Comparison of ENCODE assay signal across 24 cellular contexts in the genomic region with DNA sequence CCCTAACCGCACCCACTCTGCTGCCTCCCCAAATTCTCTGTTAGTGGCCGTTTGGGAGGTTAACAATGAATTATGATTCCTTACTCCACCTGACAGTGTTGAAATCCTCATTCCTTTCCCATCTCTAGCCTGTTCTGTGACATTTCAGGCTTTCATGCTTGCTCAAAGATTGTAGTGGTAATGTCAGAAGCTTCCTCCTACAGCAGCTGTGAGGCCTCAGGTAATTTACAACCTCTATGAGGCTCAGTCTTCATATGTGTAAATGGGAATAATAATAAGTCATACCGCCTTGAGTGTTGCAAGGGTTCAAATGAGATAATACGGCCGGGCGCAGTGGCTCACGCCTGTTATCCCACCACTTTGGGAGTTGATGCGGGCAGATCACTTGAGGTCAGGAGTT. TPM values are rescaled to one million over a fixed set of nuclear protein-coding genes. Genes with fewer than 3 reads are reported as not detected.
DNase-seq lines count a peak whose midpoint lies in the region; ATAC-seq, FAIRE-seq and TF ChIP-seq lines count a peak whose summit lies in the region.
"Had no signal": no experiment of that assay in that cellular context is flagged by ENCODE, and none has a peak within 500 bp of the region (broad histone marks: within the 10 kb centered on the region; RNA-seq: fewer than 3 reads in every experiment).

No MANE protein-coding gene starts in this region.

- no peak for TF ChIP-seq CTCF in natural killer cell (IDR thresholded peaks at IDR 0.05)

- intact Hi-C loops in natural killer cell (cut with micrococcal nuclease), result no loop called here
- intact Hi-C loops in aorta (cut with DNase I), result no loop called here

- peaks cover 22% of the 10 kb centered on the region for H3K36me3 Mint-ChIP-seq in activated naive CD8-positive, alpha-beta T cell treated with anti-CD3 and anti-CD28 coated beads, Interleukin-2, amount 10 ng/mL, durations not matched to agents 7 days and 5 days
- H3K36me3 Mint-ChIP-seq in natural killer cell, result no peaks in the 10 kb centered on the region

- H3K27me3 ChIP-seq in BLaER1 (no peaks in the 10 kb centered on the region), H7 (ENCODE audit: control insufficient read depth, insufficient read depth, low read length) (peaks cover 3% of the 10 kb centered on the region; the same call in 1 of the 2 replicates), aorta (ENCODE audit: control insufficient read depth in 1 of 2, insufficient read depth in 2 of 2, low read length in 1 of 2) (no peaks in the 10 kb centered on the region)
- H3K27me3 ChIP-seq: foreskin keratinocyte, tibial nerve had no signal

- H3K27ac ChIP-seq in BLaER1 (peak overlapping the region; percentile 56; the same call in 1 of the 2 replicates), aorta (ENCODE audit: low read depth in 1 of 2, low read length in 2 of 2) (no peak overlapping the region)
- H3K27ac ChIP-seq: foreskin keratinocyte, left ventricle myocardium inferior had no signal

- H3K4me3 Mint-ChIP-seq in activated naive CD8-positive, alpha-beta T cell treated with anti-CD3 and anti-CD28 coated beads, Interleukin-2, amount 10 ng/mL, durations not matched to agents 7 days and 5 days, result no peak overlapping the region
- peak overlapping the region; percentile 47 for H3K4me3 Mint-ChIP-seq in natural killer cell

- H3K9me3 ChIP-seq in BLaER1 (no peaks in the 10 kb centered on the region), aorta (ENCODE audit: control insufficient read depth, low read length) (no peaks in the 10 kb centered on the region)
- H3K9me3 ChIP-seq: left ventricle myocardium inferior, tibial nerve had no signal

- ATAC-seq in activated naive CD8-positive, alpha-beta T cell treated with anti-CD3 and anti-CD28 coated beads, Interleukin-2, amount 10 ng/mL, durations not matched to agents 7 days and 5 days (ENCODE audit: low read depth), result no peak
- ATAC-seq in natural killer cell (no peak), aorta (ENCODE audit: low FRiP score) (no peak), GM19467 (IDR thresholded peaks at IDR 0.05; ENCODE audit: unreplicated experiment) (no peak)

- peak overlapping the region; percentile 92 for H3K27ac Mint-ChIP-seq in activated naive CD8-positive, alpha-beta T cell treated with anti-CD3 and anti-CD28 coated beads, Interleukin-2, amount 10 ng/mL, durations not matched to agents 7 days and 5 days
- peak overlapping the region; percentile 10 to 77 for H3K27ac Mint-ChIP-seq in natural killer cell
- H3K27ac Mint-ChIP-seq: activated naive CD4-positive, alpha-beta T cell treated with anti-CD3 and anti-CD28 coated beads, Interleukin-2, amount 50 U/mL, for 24 hours had no signal

- DNase-seq in H7 (peak; percentile 33), natural killer cell (no peak), HTR-8/SVneo (ENCODE audit: insufficient read length, low spot score) (no peak), aorta (no peak), kidney glomerular epithelial cell (lab: John Stamatoyannopoulos, UW) (no peak)
- no peak for DNase-seq in activated naive CD8-positive, alpha-beta T cell treated with anti-CD3 and anti-CD28 coated beads, Interleukin-2, amount 10 ng/mL, durations not matched to agents 7 days and 5 days
- DNase-seq: activated CD4-positive, CD25-positive, alpha-beta regulatory T cell treated with anti-CD3 and anti-CD28 coated beads, Interleukin-2, amount 50 U/mL, for 72 hours; activated T-cell treated with anti-CD3 and anti-CD28 coated beads, Interleukin-2, amount 50 U/mL, for 48 hours; erythroblast; foreskin keratinocyte; GDM1; KBM-7; left ventricle myocardium inferior; MV-4-11; NCI-H1694 treated with DMSO at 0.1 percent for 48 hours; NCI-H774; Right ventricle myocardium superior; stimulated activated CD4-positive, alpha-beta T cell treated with anti-CD3 and anti-CD28 coated beads, Interleukin-4, amount 100 ng/mL, for 1 hour had no signal

- peak overlapping the region; percentile 53; the same call in 1 of the 2 replicates for H3K9ac ChIP-seq in BLaER1

- H3K4me1 ChIP-seq in BLaER1 (peaks cover 68% of the 10 kb centered on the region), aorta (ENCODE audit: control insufficient read depth in 1 of 2, insufficient read depth in 2 of 2, low read length in 2 of 2) (no peaks in the 10 kb centered on the region)

- H3K4me1 Mint-ChIP-seq in activated naive CD8-positive, alpha-beta T cell treated with anti-CD3 and anti-CD28 coated beads, Interleukin-2, amount 10 ng/mL, durations not matched to agents 7 days and 5 days, result peaks cover 47% of the 10 kb centered on the region
- H3K4me1 Mint-ChIP-seq in natural killer cell, result peaks cover 43 to 59% of the 10 kb centered on the region in 2 donors

- POLR2A ChIA-PET in activated naive CD8-positive, alpha-beta T cell treated with anti-CD3 and anti-CD28 coated beads, Interleukin-2, amount 10 ng/mL, durations not matched to agents 7 days and 5 days (lab: Charles Lee), result interaction anchor here (0.8 to 6.2 kb wide), 14 partner anchors 9 to 324 kb away, joined by 3 to 160 read pairs (median 6); a partner anchor contains a TSS

- peaks cover 39% of the 10 kb centered on the region for H4K20me1 ChIP-seq in BLaER1

- peak overlapping the region; percentile 73 for H3K4me2 ChIP-seq in BLaER1

- 90 to 92% methylated on average over 8 of the region's 8 CpGs for WGBS in aorta, 2 donors

- no peak overlapping the region for H3K4me3 ChIP-seq in BLaER1
- no peak overlapping the region for H3K4me3 ChIP-seq in H7 (ENCODE audit: insufficient read depth, low read depth, low read length)
- H3K4me3 ChIP-seq in aorta (ENCODE audit: low read length in 2 of 2), result no peak overlapping the region
- H3K4me3 ChIP-seq: smooth muscle cell had no signal

- H3K36me3 ChIP-seq in BLaER1 (peaks cover 19% of the 10 kb centered on the region), H7 (replicated peaks; ENCODE audit: control insufficient read depth, insufficient read depth, low read length) (peaks cover 10% of the 10 kb centered on the region), aorta (ENCODE audit: control insufficient read depth in 1 of 2, insufficient read depth in 2 of 2, low read length in 1 of 2) (no peaks in the 10 kb centered on the region)
- H3K36me3 ChIP-seq: left ventricle myocardium inferior, tibial nerve had no signal

- H3K9me3 Mint-ChIP-seq in activated naive CD8-positive, alpha-beta T cell treated with anti-CD3 and anti-CD28 coated beads, Interleukin-2, amount 10 ng/mL, durations not matched to agents 7 days and 5 days, result no peaks in the 10 kb centered on the region
- no peaks in the 10 kb centered on the region for H3K9me3 Mint-ChIP-seq in natural killer cell
- H3K9me3 Mint-ChIP-seq: activated naive CD4-positive, alpha-beta T cell treated with anti-CD3 and anti-CD28 coated beads, Interleukin-2, amount 50 U/mL, for 24 hours; stimulated activated naive CD8-positive, alpha-beta T cell treated with anti-CD3 and anti-CD28 coated beads, Interleukin-15, Interleukin-2, amounts not matched to agents 100 ng/mL and 50 ng/mL, for 24 hours had no signal

- no peak for FAIRE-seq in HTR-8/SVneo (lab: Jason Lieb, UNC)

- peaks cover 2% of the 10 kb centered on the region for H3K27me3 Mint-ChIP-seq in activated naive CD8-positive, alpha-beta T cell treated with anti-CD3 and anti-CD28 coated beads, Interleukin-2, amount 10 ng/mL, durations not matched to agents 7 days and 5 days
- H3K27me3 Mint-ChIP-seq in natural killer cell (ENCODE audit: low read depth in 2 of 2), result no peaks in the 10 kb centered on the region
- H3K27me3 Mint-ChIP-seq: activated naive CD4-positive, alpha-beta T cell treated with anti-CD3 and anti-CD28 coated beads, Interleukin-2, amount 50 U/mL, for 24 hours; stimulated activated naive CD8-positive, alpha-beta T cell treated with anti-CD3 and anti-CD28 coated beads, Interleukin-15, Interleukin-2, amounts not matched to agents 100 ng/mL and 50 ng/mL, for 24 hours had no signal

RNA-seq across cellular contexts. Expression of a gene that starts 1.0 kb away (rescaled TPM):
- total RNA-seq in H7 (2014; rRNA removed; shearing (Covaris generic)), result 156 and 203 TPM in 2 replicates
- total RNA-seq in activated naive CD8-positive, alpha-beta T cell treated with anti-CD3 and anti-CD28 coated beads, Interleukin-2, amount 10 ng/mL, durations not matched to agents 7 days and 5 days, result 100 to 1,000 TPM; 121 to 127 TPM
- 10 to 100 TPM; 11.2 to 23.1 (median 18.9) TPM for total RNA-seq in natural killer cell
- total RNA-seq in aorta, result 10 to 100 TPM; 42.8 to 56.3 TPM
- 10 to 100 TPM; 15.4 to 44.4 TPM for polyA plus RNA-seq in aorta

RNA-seq across cellular contexts. Expression of a gene that starts 43.1 kb away (rescaled TPM):
- total RNA-seq in H7 (2014; rRNA removed; shearing (Covaris generic)), result 169 and 188 TPM in 2 replicates
- 10 to 100 TPM; 79.2 to 87.5 TPM for total RNA-seq in activated naive CD8-positive, alpha-beta T cell treated with anti-CD3 and anti-CD28 coated beads, Interleukin-2, amount 10 ng/mL, durations not matched to agents 7 days and 5 days
- 100 to 1,000 TPM; 125 to 152 (median 125) TPM for total RNA-seq in natural killer cell
- total RNA-seq in aorta, result 10 to 100 TPM; 63.4 to 69.8 TPM
- polyA plus RNA-seq in aorta, result 10 to 100 TPM; 26.8 to 45.6 TPM

RNA-seq across cellular contexts. Expression of a gene that starts 43.5 kb away (rescaled TPM):
- total RNA-seq in H7 (2014; rRNA removed; shearing (Covaris generic)), result 15.8 and 22.4 TPM in 2 replicates
- 10 to 100 TPM; 17.8 to 18.1 TPM for total RNA-seq in activated naive CD8-positive, alpha-beta T cell treated with anti-CD3 and anti-CD28 coated beads, Interleukin-2, amount 10 ng/mL, durations not matched to agents 7 days and 5 days
- total RNA-seq in natural killer cell (10 to 100 TPM; 19.1 to 23.3 (median 19.8) TPM), aorta (10 to 100 TPM; 19.1 to 20.6 TPM)
- 10 to 100 TPM in 1 of 2 donors, 1 to 10 TPM in 1; 3.9 to 13.0 TPM for polyA plus RNA-seq in aorta
